In the genomic region with DNA sequence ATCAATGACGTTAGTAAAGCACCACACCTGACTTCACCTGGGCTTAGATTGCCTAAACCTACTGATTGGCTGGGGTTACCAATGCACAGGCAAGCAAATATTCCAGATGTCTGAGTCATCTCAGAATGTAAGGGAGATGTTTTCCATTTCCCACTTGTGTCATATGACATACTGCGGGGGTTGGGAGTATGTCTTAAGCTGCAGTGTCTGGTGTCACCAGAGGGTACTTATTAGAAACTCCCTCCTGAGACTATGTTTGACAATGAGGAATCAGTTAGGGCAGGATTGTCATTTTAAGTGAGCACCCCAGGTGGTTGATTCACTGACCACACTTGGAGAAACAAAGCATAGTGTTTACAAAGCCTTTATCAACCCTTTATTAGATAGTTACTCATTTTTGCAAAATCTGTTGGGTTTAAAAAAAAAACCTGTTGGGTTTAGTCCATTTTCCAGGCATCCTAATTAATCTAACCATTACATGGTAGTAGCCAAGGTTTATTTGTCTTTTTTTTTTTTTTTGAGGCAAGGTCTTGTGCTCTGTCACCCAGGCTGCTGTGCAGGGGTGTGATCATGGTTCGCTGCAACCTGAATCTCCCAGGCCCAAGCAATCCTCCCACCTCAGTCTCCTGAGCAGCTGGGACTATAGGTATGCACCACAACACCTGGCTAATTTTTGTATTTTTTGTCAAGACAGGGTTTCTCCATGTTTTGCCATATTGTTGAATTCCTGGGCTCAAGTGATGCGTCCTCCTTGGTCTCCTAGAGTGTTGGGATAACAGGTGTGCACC, we compare ENCODE assay signal across 10 cellular contexts.
A peak's percentile ranks its signal among the peaks of the same experiment; 100 is the strongest.
DNase-seq lines count a peak whose midpoint lies in the region; ATAC-seq and TF ChIP-seq lines count a peak whose summit lies in the region.
"Had no signal": no experiment of that assay in that cellular context is flagged by ENCODE, and none has a peak within 500 bp of the region (broad histone marks: within the 10 kb centered on the region; RNA-seq: fewer than 3 reads in every experiment).

No MANE protein-coding gene starts in this region.

- H3K9me3 ChIP-seq in H9 (ENCODE audit: control insufficient read depth, low read depth, low read length), result no peaks in the 10 kb centered on the region
- H3K9me3 ChIP-seq in mucosa of descending colon, result no peaks in the 10 kb centered on the region
- H3K9me3 ChIP-seq: thoracic aorta had no signal

- no peak overlapping the region for H2BK12ac ChIP-seq in H9 (ENCODE audit: insufficient read length, low read depth, low read length)

- no peaks in the 10 kb centered on the region for H3K79me1 ChIP-seq in H9 (ENCODE audit: insufficient read depth, low read depth, low read length, poor library complexity, severe bottlenecking)

- H4K5ac ChIP-seq in H9 (ENCODE audit: insufficient read length, low read depth, low read length), result peak overlapping the region; percentile 57

- no peak for TF ChIP-seq POLR2A in NB4 (IDR thresholded peaks at IDR 0.05; ENCODE audit: extremely low read depth, insufficient read length)

- H3K27ac Mint-ChIP-seq in H9, result peak overlapping the region; percentile 88 to 98 (median 97)
- H3K27ac Mint-ChIP-seq: natural killer cell had no signal

- ATAC-seq in mucosa of descending colon (peak; percentile 82), HG03196 (IDR thresholded peaks at IDR 0.05; ENCODE audit: unreplicated experiment) (no peak), HG02840 (IDR thresholded peaks at IDR 0.05; ENCODE audit: low FRiP score, unreplicated experiment) (no peak), HG02884 (IDR thresholded peaks at IDR 0.05; ENCODE audit: unreplicated experiment) (no peak)
- ATAC-seq: natural killer cell had no signal

- H2AFZ ChIP-seq in H9 (ENCODE audit: low read length), result no peak overlapping the region

- H3K4me1 ChIP-seq in H9 (ENCODE audit: insufficient read depth, low read length) (peaks cover 15% of the 10 kb centered on the region), mucosa of descending colon (ENCODE audit: low read depth) (no peaks in the 10 kb centered on the region)

- H3T11ph ChIP-seq in H9 (ENCODE audit: low read length), result no peak overlapping the region

- no peak overlapping the region for H2BK15ac ChIP-seq in H9 (ENCODE audit: low read depth, low read length)

- H2BK5ac ChIP-seq in H9 (ENCODE audit: insufficient read length, low read length), result peak overlapping the region; percentile 71

- no peaks in the 10 kb centered on the region for H3K27me3 Mint-ChIP-seq in H9 (ENCODE audit: low read depth)

- TF ChIP-seq CTCF in H9 (conservative IDR thresholded peaks at IDR 0.05), result no peak
- TF ChIP-seq CTCF in NB4 (IDR thresholded peaks at IDR 0.05; ENCODE audit: low read depth, low read length), result no peak
- no peak for TF ChIP-seq CTCF in astrocyte of the spinal cord (IDR thresholded peaks at IDR 0.05; ENCODE audit: low read depth, low read length)
- TF ChIP-seq CTCF in mucosa of descending colon (IDR thresholded peaks at IDR 0.05), result no peak

- H3K27me3 ChIP-seq in H9 (ENCODE audit: insufficient read depth, low read length), result no peaks in the 10 kb centered on the region

- no peak overlapping the region for H4K91ac ChIP-seq in H9 (ENCODE audit: insufficient read length, low read depth, low read length)

- H3K4me2 ChIP-seq in H9 (ENCODE audit: insufficient read depth, insufficient read length, low read length), result peak overlapping the region; percentile 25

- DNase-seq in H9 (peak; percentile 84), NB4 (ENCODE audit: low read depth) (peak; percentile 41), astrocyte of the spinal cord (ENCODE audit: low read depth, low spot score) (peak; percentile 76), mucosa of descending colon (peak in 1 of 3 donors; percentile 22)
- DNase-seq: activated CD8-positive, alpha-beta memory T cell treated with anti-CD3 and anti-CD28 coated beads, Interleukin-2, amount 50 U/mL, for 48 hours; natural killer cell had no signal

- no peaks in the 10 kb centered on the region for H3K9me3 Mint-ChIP-seq in H9
- H3K9me3 Mint-ChIP-seq: natural killer cell had no signal

- no peaks in the 10 kb centered on the region for H4K20me1 ChIP-seq in H9 (ENCODE audit: control insufficient read depth, insufficient read depth, insufficient read length)

- WGBS in H9 (ENCODE audit: extremely low coverage, insufficient read length, low lambda C conversion rate), result no CpG with 5 or more reads among the region's 4 CpGs

- H3K36me3 ChIP-seq in mucosa of descending colon (ENCODE audit: low read depth), result no peaks in the 10 kb centered on the region
- H3K36me3 ChIP-seq: thoracic aorta had no signal

- H3K23me2 ChIP-seq in H9 (ENCODE audit: insufficient read length, low read depth, low read length, poor library complexity, severe bottlenecking), result no peaks in the 10 kb centered on the region

- in situ Hi-C loops in astrocyte of the spinal cord (cut with HindIII; ENCODE audit: low sequenced_read_pairs), result no loop called here

- peaks cover 0 to 18% (median 0%) of the 10 kb centered on the region in 3 experiments; a peak in 3 of 7 replicates for H3K36me3 Mint-ChIP-seq in H9 (ENCODE audit: insufficient read depth in 1 of 3, low read depth in 3 of 3)

- no peak overlapping the region for H3K9ac ChIP-seq in H9 (ENCODE audit: extremely low read depth, insufficient read length, low read length)

- intact Hi-C loops in mucosa of descending colon (cut with DNase I, micrococcal nuclease), result no loop called here

- no peak overlapping the region for H3K23ac ChIP-seq in H9 (ENCODE audit: insufficient read length, low read depth, low read length)

- H2BK120ac ChIP-seq in H9 (ENCODE audit: low read depth, low read length, poor library complexity, severe bottlenecking), result no peak overlapping the region

- no peak overlapping the region for H2AK5ac ChIP-seq in H9 (ENCODE audit: insufficient read length, low read length)

- H3K79me2 ChIP-seq in H9 (ENCODE audit: insufficient read depth, low read length), result no peaks in the 10 kb centered on the region

- no peak overlapping the region for H3K4ac ChIP-seq in H9 (ENCODE audit: low read depth, low read length)

- H3K27ac ChIP-seq in H9 (ENCODE audit: insufficient read length, low read depth, low read length), result peak overlapping the region; percentile 59

- H3K4me3 Mint-ChIP-seq in H9, result peak overlapping the region; percentile 27 to 64
- H3K4me3 Mint-ChIP-seq: natural killer cell had no signal

- peaks cover 80% of the 10 kb centered on the region in 2 experiments for H3K4me1 Mint-ChIP-seq in H9

- no peak overlapping the region for H3K4me3 ChIP-seq in NB4 (ENCODE audit: low read depth, low read length)
- no peak overlapping the region for H3K4me3 ChIP-seq in astrocyte of the spinal cord (ENCODE audit: low read depth, low read length)
- H3K4me3 ChIP-seq in mucosa of descending colon, result no peak overlapping the region
- H3K4me3 ChIP-seq: thoracic aorta had no signal

- H2BK20ac ChIP-seq in H9 (ENCODE audit: low read depth, low read length, poor library complexity, severe bottlenecking), result no peak overlapping the region

- H3K18ac ChIP-seq in H9 (ENCODE audit: insufficient read length, low read depth, low read length), result no peak overlapping the region

- H4K8ac ChIP-seq in H9 (replicated peaks; ENCODE audit: insufficient read length, low read depth, low read length), result no peak overlapping the region

- H3K56ac ChIP-seq in H9 (ENCODE audit: insufficient read length, low read depth, low read length), result no peak overlapping the region

- no peak overlapping the region for H3K14ac ChIP-seq in H9 (ENCODE audit: insufficient read depth, low read length)
